In genomic region chr11:7665473-7666291, GRCh38 we compare ENCODE assay signal across 1 cellular context.
TF ChIP-seq lines count a peak whose summit lies in the region.

No MANE protein-coding gene starts in this region.

TF ChIP-seq in HepG2, 621 proteins besides CTCF, POLR2A, EP300 and RAD21 (continued from another document):
- TF ChIP-seq BHLHE40 (IDR thresholded peaks at IDR 0.05; ENCODE audit: low read length): no peak; the same call in 1 of the 2 replicates
- peak; percentile 86 for TF ChIP-seq SMC3 (IDR thresholded peaks at IDR 0.05; ENCODE audit: low read length)
- no peak for TF ChIP-seq SATB2 (CRISPR knock-in tag; IDR thresholded peaks at IDR 0.05)
- no peak for TF ChIP-seq ZNF782 (CRISPR knock-in tag; IDR thresholded peaks at IDR 0.05; ENCODE audit: borderline replicate concordance)
